ENCODE assay signal across 8 cellular contexts in the genomic region with DNA sequence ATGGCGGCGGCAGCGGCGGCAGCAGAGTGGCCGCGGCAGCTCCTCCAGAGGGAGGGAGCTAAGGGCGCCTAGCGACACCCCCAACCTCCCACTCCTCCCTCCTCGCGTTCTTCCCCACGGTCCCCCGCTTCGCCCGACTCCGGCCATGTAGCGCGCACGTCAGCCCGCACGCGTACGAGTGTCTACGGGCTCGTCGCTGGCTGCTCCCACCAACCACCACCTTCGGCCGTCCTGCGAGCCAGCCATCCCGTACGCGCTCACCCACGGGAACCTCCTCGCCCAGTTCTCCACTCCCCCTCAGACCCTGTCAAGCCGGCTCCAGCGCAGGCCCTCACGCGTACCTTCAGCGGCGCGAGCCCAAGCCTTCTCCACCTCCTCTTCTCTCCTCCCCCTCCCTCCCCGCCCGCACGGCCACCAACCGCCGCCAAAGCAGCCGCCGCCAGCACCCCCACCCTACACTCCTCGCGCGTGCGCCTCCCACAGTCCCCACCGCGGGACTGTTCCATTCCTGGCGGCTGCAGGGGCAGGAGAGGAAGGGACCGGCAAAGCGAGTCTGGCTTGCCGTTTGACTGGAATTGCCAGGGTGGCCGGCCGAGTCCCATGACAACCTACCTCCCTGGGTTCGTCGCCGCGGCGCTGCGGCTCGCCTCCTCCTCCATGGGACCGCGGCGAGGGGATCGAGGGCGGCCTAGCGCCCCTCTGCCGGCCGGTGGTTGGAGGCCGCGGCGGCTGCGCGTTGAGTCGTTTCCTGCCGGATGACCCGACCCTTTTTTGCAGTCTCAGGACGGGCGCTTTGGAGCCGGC.
DNase-seq lines count a peak whose midpoint lies in the region; ATAC-seq and FAIRE-seq lines count a peak whose summit lies in the region.

A gene (plus strand): TSS at position 774 of the 804 bp plus-strand sequence. CDS start 20,689 bp downstream, outside the sequence.
A gene with protein sequence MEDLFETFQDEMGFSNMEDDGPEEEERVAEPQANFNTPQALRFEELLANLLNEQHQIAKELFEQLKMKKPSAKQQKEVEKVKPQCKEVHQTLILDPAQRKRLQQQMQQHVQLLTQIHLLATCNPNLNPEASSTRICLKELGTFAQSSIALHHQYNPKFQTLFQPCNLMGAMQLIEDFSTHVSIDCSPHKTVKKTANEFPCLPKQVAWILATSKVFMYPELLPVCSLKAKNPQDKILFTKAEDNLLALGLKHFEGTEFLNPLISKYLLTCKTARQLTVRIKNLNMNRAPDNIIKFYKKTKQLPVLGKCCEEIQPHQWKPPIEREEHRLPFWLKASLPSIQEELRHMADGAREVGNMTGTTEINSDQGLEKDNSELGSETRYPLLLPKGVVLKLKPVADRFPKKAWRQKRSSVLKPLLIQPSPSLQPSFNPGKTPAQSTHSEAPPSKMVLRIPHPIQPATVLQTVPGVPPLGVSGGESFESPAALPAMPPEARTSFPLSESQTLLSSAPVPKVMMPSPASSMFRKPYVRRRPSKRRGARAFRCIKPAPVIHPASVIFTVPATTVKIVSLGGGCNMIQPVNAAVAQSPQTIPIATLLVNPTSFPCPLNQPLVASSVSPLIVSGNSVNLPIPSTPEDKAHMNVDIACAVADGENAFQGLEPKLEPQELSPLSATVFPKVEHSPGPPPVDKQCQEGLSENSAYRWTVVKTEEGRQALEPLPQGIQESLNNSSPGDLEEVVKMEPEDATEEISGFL (minus strand): TSS at position 457 of the 804 bp plus-strand sequence. CDS start 8,338 bp downstream, outside the sequence.

- peak within 1 kb of the TSS; percentile 94 for H3K27ac Mint-ChIP-seq in memory B cell

- no peaks in the 10 kb centered on the region for H3K9me3 Mint-ChIP-seq in memory B cell

- H3K9me3 ChIP-seq in effector memory CD4-positive, alpha-beta T cell (ENCODE audit: control insufficient read depth, low read length) = no peaks in the 10 kb centered on the region

- DNase-seq in COLO829 (ENCODE audit: low spot score) (peak; percentile 95), HTR-8/SVneo (ENCODE audit: insufficient read length, low spot score) (peak; percentile 90), NOMO-1 treated with dmso at 0.1 percent for 144 hours (lab: John Stamatoyannopoulos, UW; ENCODE audit: unreplicated experiment) (peak; percentile 80), memory B cell (ENCODE audit: low spot score in 2 of 2) (peak; percentile 85 to 97)
- DNase-seq in activated CD8-positive, alpha-beta memory T cell treated with anti-CD3 and anti-CD28 coated beads for 4 hours (ENCODE audit: low read depth in 2 of 2) = peak; percentile 81 to 84
- peak; percentile 82 to 85 (median 85) for DNase-seq in effector memory CD4-positive, alpha-beta T cell
- peak; percentile 79 to 87 (median 81) for DNase-seq in stimulated activated CD4-positive, alpha-beta T cell treated with anti-CD3 and anti-CD28 coated beads, TNF-alpha, amount 100 ng/mL, for 48 hours (ENCODE audit: low read depth in 3 of 3)

- H3K4me3 Mint-ChIP-seq in memory B cell = peak within 1 kb of the TSS; percentile 96

- peaks cover 10% of the 10 kb centered on the region for H3K4me1 ChIP-seq in effector memory CD4-positive, alpha-beta T cell (ENCODE audit: control insufficient read depth, insufficient read depth, low read length, poor library complexity, severe bottlenecking)

- peak within 1 kb of the TSS; percentile 95 for H3K27ac ChIP-seq in effector memory CD4-positive, alpha-beta T cell (ENCODE audit: insufficient read depth, low read length, poor library complexity, severe bottlenecking)

- H3K27me3 ChIP-seq in effector memory CD4-positive, alpha-beta T cell (replicated peaks; ENCODE audit: control insufficient read depth, insufficient read depth, low read length, poor library complexity, severe bottlenecking) = no peaks in the 10 kb centered on the region

- peaks cover 5% of the 10 kb centered on the region for H3K36me3 ChIP-seq in effector memory CD4-positive, alpha-beta T cell (ENCODE audit: control insufficient read depth, insufficient read depth, low read length)

- peak; percentile 40 for FAIRE-seq in HTR-8/SVneo (lab: Jason Lieb, UNC)

- no peaks in the 10 kb centered on the region for H3K27me3 Mint-ChIP-seq in memory B cell

- ATAC-seq in GM21367 (IDR thresholded peaks at IDR 0.05; ENCODE audit: unreplicated experiment) = peak; percentile 65
- peak; percentile 84 for ATAC-seq in memory B cell (ENCODE audit: low read depth)

- peak within 1 kb of the TSS; percentile 92 for H3K4me3 ChIP-seq in effector memory CD4-positive, alpha-beta T cell (ENCODE audit: insufficient read depth, low read depth, low read length, poor library complexity, severe bottlenecking)

- H3K36me3 Mint-ChIP-seq in memory B cell = peaks cover 20% of the 10 kb centered on the region

- peaks cover 37% of the 10 kb centered on the region for H3K4me1 Mint-ChIP-seq in memory B cell

Comparison
In these comparisons a context has a peak if more than half of its experiments do, and no peak if none do; other contexts are left out.
1. Peak in every context shown above with its lines: DNase-seq, ATAC-seq, H3K4me3 ChIP-seq and H3K27ac ChIP-seq.